In the genomic region with DNA sequence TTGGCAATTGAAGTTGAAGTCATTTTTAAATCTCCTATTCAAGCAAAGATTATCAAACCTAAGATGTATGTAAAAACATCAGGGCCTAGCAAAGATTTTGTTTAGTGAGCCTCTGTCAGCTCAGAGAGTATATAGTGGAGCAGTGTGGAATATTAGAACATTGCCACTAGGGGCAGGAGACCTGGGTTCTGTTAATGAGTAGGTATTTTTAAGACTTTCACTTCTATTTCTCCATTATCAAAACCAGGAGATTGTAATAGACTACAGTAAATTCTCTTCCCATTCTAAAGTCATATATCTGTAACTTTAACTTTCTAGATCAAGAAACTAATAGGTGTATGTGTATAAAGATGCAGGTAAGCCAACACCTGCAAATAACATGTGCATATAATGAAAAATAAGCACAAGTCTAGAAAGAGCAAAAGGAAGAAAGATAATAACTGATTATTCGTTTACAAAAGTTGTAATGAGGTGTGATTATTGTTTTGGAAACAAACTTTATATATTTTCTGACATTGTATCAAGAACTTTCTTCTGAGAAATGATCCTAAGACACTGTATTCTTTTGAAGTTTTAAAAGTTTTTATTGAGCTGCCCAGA, we compare ENCODE assay signal across 10 cellular contexts.
DNase-seq lines count a peak whose midpoint lies in the region; ATAC-seq and TF ChIP-seq lines count a peak whose summit lies in the region.
"Had no signal": no experiment of that assay in that cellular context is flagged by ENCODE, and none has a peak within 500 bp of the region (broad histone marks: within the 10 kb centered on the region; RNA-seq: fewer than 3 reads in every experiment).

No MANE protein-coding gene starts in this region.

- H3K27me3 Mint-ChIP-seq in T-helper 17 cell, result no peaks in the 10 kb centered on the region

- 0 out of 2 replicates have a peak overlapping the region, but pooled peaks have one; percentile 10 for H3K4me2 ChIP-seq in OCI-LY3 (ENCODE audit: low read length)
- H3K4me2 ChIP-seq: BLaER1 treated with 17β-estradiol and CSF1 and Interleukin-3, amounts not matched to agents 10 nM and 100 nM had no signal

- peak; percentile 71 for TF ChIP-seq CTCF in OCI-LY3 (IDR thresholded peaks at IDR 0.05; ENCODE audit: low read depth, low read length)

- H2AFZ ChIP-seq in OCI-LY3 (ENCODE audit: low read depth, low read length), result 0 out of 2 replicates have a peak overlapping the region, but pooled peaks have one; percentile 67

- H3K27me3 ChIP-seq in OCI-LY3 (ENCODE audit: low read depth, low read length) (no peaks in the 10 kb centered on the region), iPS DF 6.9 (ENCODE audit: control insufficient read depth, insufficient read depth, low read length) (no peaks in the 10 kb centered on the region)
- H3K27me3 ChIP-seq: BLaER1 treated with 17β-estradiol and CSF1 and Interleukin-3, amounts not matched to agents 10 nM and 100 nM had no signal

- H3K27ac ChIP-seq in OCI-LY3 (ENCODE audit: low read length) (no peak overlapping the region), iPS DF 6.9 (ENCODE audit: low read length) (no peak overlapping the region)
- H3K27ac ChIP-seq: BLaER1 treated with 17β-estradiol and CSF1 and Interleukin-3, amounts not matched to agents 10 nM and 100 nM; skin epidermis had no signal

- 100% methylated on average over 1 of the region's 1 CpG for WGBS in iPS DF 6.9 (ENCODE audit: insufficient coverage, insufficient read length)

- H3K4me1 ChIP-seq in OCI-LY3 (ENCODE audit: low read length), result peaks cover 8% of the 10 kb centered on the region
- H3K4me1 ChIP-seq in iPS DF 6.9 (ENCODE audit: control insufficient read depth, insufficient read depth, low read length), result no peaks in the 10 kb centered on the region
- H3K4me1 ChIP-seq: BLaER1 treated with 17β-estradiol and CSF1 and Interleukin-3, amounts not matched to agents 10 nM and 100 nM had no signal

- ATAC-seq in HG02759 (IDR thresholded peaks at IDR 0.05; ENCODE audit: unreplicated experiment) (peak; percentile 80), T-helper 17 cell (no peak)

- H3K4me1 Mint-ChIP-seq in T-helper 17 cell, result no peaks in the 10 kb centered on the region

- H4K20me1 ChIP-seq in OCI-LY3 (ENCODE audit: insufficient read depth, low read length), result no peaks in the 10 kb centered on the region
- H4K20me1 ChIP-seq: BLaER1 treated with 17β-estradiol and CSF1 and Interleukin-3, amounts not matched to agents 10 nM and 100 nM had no signal

- no peak overlapping the region for H3K9ac ChIP-seq in OCI-LY3 (ENCODE audit: low read length)
- H3K9ac ChIP-seq: BLaER1 treated with 17β-estradiol and CSF1 and Interleukin-3, amounts not matched to agents 10 nM and 100 nM had no signal

- H3K9me3 ChIP-seq in OCI-LY3 (ENCODE audit: insufficient read depth, low read length) (no peaks in the 10 kb centered on the region; the same call in 1 of the 2 replicates), iPS DF 6.9 (ENCODE audit: control insufficient read depth, insufficient read depth, low read length) (no peaks in the 10 kb centered on the region), T-helper 17 cell (ENCODE audit: control insufficient read depth, low read length, poor library complexity, severe bottlenecking) (no peaks in the 10 kb centered on the region)
- H3K9me3 ChIP-seq: BLaER1 treated with 17β-estradiol and CSF1 and Interleukin-3, amounts not matched to agents 10 nM and 100 nM had no signal

- DNase-seq in NCI-H524 (lab: John Stamatoyannopoulos, UW), result peak; percentile 2 to 18
- DNase-seq in NCI-H524 treated with DMSO at 0.1 percent for 48 hours (lab: John Stamatoyannopoulos, UW), result no peak
- DNase-seq in iPS DF 6.9 (ENCODE audit: low read depth, low spot score), result peak; percentile 9
- DNase-seq in amniotic stem cell (lab: John Stamatoyannopoulos, UW), result no peak
- no peak for DNase-seq in T-helper 17 cell
- no peak for DNase-seq in medulla oblongata (ENCODE audit: extremely low spot score)

- H3K36me3 Mint-ChIP-seq in T-helper 17 cell (ENCODE audit: low read depth), result no peaks in the 10 kb centered on the region

- no peak overlapping the region for H3K4me3 Mint-ChIP-seq in T-helper 17 cell

- no peaks in the 10 kb centered on the region for H3K79me2 ChIP-seq in OCI-LY3 (ENCODE audit: low read length)

- H3K36me3 ChIP-seq in OCI-LY3 (replicated peaks; ENCODE audit: low read depth, low read length) (no peaks in the 10 kb centered on the region), iPS DF 6.9 (ENCODE audit: control insufficient read depth, insufficient read depth, low read length) (no peaks in the 10 kb centered on the region)
- H3K36me3 ChIP-seq: BLaER1 treated with 17β-estradiol and CSF1 and Interleukin-3, amounts not matched to agents 10 nM and 100 nM had no signal

- H3K4me3 ChIP-seq in OCI-LY3 (ENCODE audit: low read length), result no peak overlapping the region
- H3K4me3 ChIP-seq in iPS DF 6.9 (ENCODE audit: low read length), result no peak overlapping the region
- H3K4me3 ChIP-seq: BLaER1 treated with 17β-estradiol and CSF1 and Interleukin-3, amounts not matched to agents 10 nM and 100 nM; skin epidermis had no signal

- H3K27ac Mint-ChIP-seq in T-helper 17 cell, result no peak overlapping the region

Comparison
In these comparisons a context has a peak if more than half of its experiments do, and no peak if none do; other contexts are left out.
1. DNase-seq: peak in NCI-H524 (2 of 2) and iPS DF 6.9 (single experiment); none in NCI-H524 treated with DMSO at 0.1 percent for 48 hours (single experiment), amniotic stem cell (single experiment), T-helper 17 cell (0 of 3) and medulla oblongata (single experiment).